Comparison of ENCODE assay signal across 8 cellular contexts in the genomic region with DNA sequence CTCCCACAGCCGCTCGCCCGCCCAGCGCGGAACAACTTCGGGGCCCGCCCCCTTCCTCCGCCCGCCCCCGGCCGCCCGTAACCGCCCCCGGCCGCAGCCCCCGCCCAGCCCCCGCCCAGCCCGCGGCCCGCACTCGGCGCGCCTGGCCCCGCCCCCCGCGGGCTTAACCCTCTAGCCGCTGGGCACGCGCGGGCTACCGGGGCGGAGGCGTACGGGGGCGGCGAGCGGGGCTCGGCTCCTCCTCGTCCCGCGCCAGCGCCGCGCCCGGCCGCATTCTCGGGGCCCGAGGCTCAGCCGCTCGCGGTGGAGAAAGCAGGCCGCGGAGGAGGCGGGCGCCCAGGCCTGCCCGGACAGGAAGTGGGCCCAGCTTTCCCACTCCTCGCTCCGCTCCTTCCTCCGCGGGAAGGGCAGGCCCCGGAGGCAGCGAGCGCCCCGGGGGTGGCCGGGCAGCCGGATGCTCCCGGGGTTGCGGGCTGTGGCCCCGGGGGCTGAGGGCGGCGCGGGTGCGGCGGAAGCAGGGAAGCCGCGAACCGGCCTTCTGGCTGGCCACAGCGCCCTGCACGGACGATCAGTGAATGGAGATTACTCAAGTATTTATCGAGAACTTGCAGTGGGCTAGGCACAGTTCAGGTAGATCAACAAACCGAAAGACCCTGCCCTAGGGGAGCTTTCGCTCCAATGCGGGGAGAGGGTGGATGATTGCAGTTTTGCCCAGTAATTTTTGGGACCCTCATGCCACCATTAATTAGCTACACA. TPM values are rescaled to one million over a fixed set of nuclear protein-coding genes. Genes with fewer than 3 reads are reported as not detected.
A peak's percentile ranks its signal among the peaks of the same experiment; 100 is the strongest.
DNase-seq lines count a peak whose midpoint lies in the region; ATAC-seq and TF ChIP-seq lines count a peak whose summit lies in the region.

A gene with protein sequence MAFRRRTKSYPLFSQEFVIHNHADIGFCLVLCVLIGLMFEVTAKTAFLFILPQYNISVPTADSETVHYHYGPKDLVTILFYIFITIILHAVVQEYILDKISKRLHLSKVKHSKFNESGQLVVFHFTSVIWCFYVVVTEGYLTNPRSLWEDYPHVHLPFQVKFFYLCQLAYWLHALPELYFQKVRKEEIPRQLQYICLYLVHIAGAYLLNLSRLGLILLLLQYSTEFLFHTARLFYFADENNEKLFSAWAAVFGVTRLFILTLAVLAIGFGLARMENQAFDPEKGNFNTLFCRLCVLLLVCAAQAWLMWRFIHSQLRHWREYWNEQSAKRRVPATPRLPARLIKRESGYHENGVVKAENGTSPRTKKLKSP (minus strand): TSS at position 39 of the 756 bp plus-strand sequence. CDS start 145 bp downstream, outside the sequence.

- H2AFZ ChIP-seq in GM23248, result peak within 1 kb of the TSS; percentile 51

- no peaks in the 10 kb centered on the region for H3K36me3 Mint-ChIP-seq in activated naive CD8-positive, alpha-beta T cell treated with anti-CD3 and anti-CD28 coated beads, Interleukin-2, amount 50 U/mL, for 24 hours (ENCODE audit: low read depth)
- H3K36me3 Mint-ChIP-seq in type B pancreatic cell, result peaks cover 7% of the 10 kb centered on the region

- intact Hi-C loops in cardiac septum (cut with DNase I), result loop anchor here (1.0 to 10.0 kb wide), 5 partner anchors 18 to 292 kb away; partner anchors contain the start of genes EFHC1 and MCM3
- intact Hi-C loops in posterior vena cava (cut with DNase I), result loop anchor here (2.0 to 10.0 kb wide), 4 partner anchors 64 to 1122 kb away; partner anchors contain the start of gene EFHC1 (in 1 of the 2)

- peak within 1 kb of the TSS; percentile 92 for H3K4me3 ChIP-seq in GM23248

- H4K20me1 ChIP-seq in GM23248 (ENCODE audit: insufficient read depth), result no peaks in the 10 kb centered on the region

- peak; percentile 53 for ATAC-seq in activated naive CD8-positive, alpha-beta T cell treated with anti-CD3 and anti-CD28 coated beads, Interleukin-2, amount 50 U/mL, for 24 hours

- H3K27me3 ChIP-seq in GM23248 (replicated peaks; ENCODE audit: insufficient read depth), result no peaks in the 10 kb centered on the region

- H3K9me3 Mint-ChIP-seq in activated naive CD8-positive, alpha-beta T cell treated with anti-CD3 and anti-CD28 coated beads, Interleukin-2, amount 50 U/mL, for 24 hours, result no peaks in the 10 kb centered on the region
- H3K9me3 Mint-ChIP-seq in type B pancreatic cell, result no peaks in the 10 kb centered on the region

- peak within 1 kb of the TSS; percentile 96 for H3K4me2 ChIP-seq in GM23248 (ENCODE audit: unreplicated experiment)

- WGBS in GM23248 (ENCODE audit: low coverage in 1 of 2, low lambda C conversion rate in 2 of 2, missing lambda C conversion rate in 2 of 2), 2 experiments, result 1 to 2% methylated on average over 39 to 58 of the region's 84 CpGs

- peaks cover 40% of the 10 kb centered on the region for H3F3A ChIP-seq in GM23248 (ENCODE audit: insufficient read depth)

- in situ Hi-C loops in GM23248 (cut with MboI), result no loop called here

- H3K9me3 ChIP-seq in ES-I3 (ENCODE audit: control insufficient read depth, insufficient read depth, low read length) (no peaks in the 10 kb centered on the region), GM23248 (ENCODE audit: low read depth) (no peaks in the 10 kb centered on the region)

- H3K9ac ChIP-seq in ES-I3 (ENCODE audit: low read depth, low read length) (peak within 1 kb of the TSS; percentile 92), GM23248 (peak within 1 kb of the TSS; percentile 98)

- peak; percentile 36 for TF ChIP-seq CTCF in type B pancreatic cell (conservative IDR thresholded peaks at IDR 0.05)

- H3K4me1 Mint-ChIP-seq in activated naive CD8-positive, alpha-beta T cell treated with anti-CD3 and anti-CD28 coated beads, Interleukin-2, amount 50 U/mL, for 24 hours, result peaks cover 40% of the 10 kb centered on the region
- peaks cover 39% of the 10 kb centered on the region for H3K4me1 Mint-ChIP-seq in type B pancreatic cell (ENCODE audit: unreplicated experiment)

- H3K27ac Mint-ChIP-seq in activated naive CD8-positive, alpha-beta T cell treated with anti-CD3 and anti-CD28 coated beads, Interleukin-2, amount 50 U/mL, for 24 hours, result peak within 1 kb of the TSS; percentile 74
- H3K27ac Mint-ChIP-seq in type B pancreatic cell, result peak within 1 kb of the TSS; percentile 93

- H3K9me2 ChIP-seq in GM23248 (ENCODE audit: insufficient read depth), result no peaks in the 10 kb centered on the region

- no peaks in the 10 kb centered on the region for H3K27me3 Mint-ChIP-seq in activated naive CD8-positive, alpha-beta T cell treated with anti-CD3 and anti-CD28 coated beads, Interleukin-2, amount 50 U/mL, for 24 hours
- H3K27me3 Mint-ChIP-seq in type B pancreatic cell, result no peaks in the 10 kb centered on the region

- peaks cover 58% of the 10 kb centered on the region for H3K79me2 ChIP-seq in GM23248 (ENCODE audit: insufficient read depth)

- DNase-seq in GM23248 (peak; percentile 90), Kasumi-1 (lab: John Stamatoyannopoulos, UW) (peak; percentile 36 to 48), SW 1271 (lab: John Stamatoyannopoulos, UW) (peak; percentile 53 to 79), cardiac septum (ENCODE audit: low spot score) (peak; percentile 93), posterior vena cava (ENCODE audit: low spot score) (peak; percentile 92), type B pancreatic cell (ENCODE audit: extremely low spot score, unreplicated experiment) (peak; percentile 90)
- peak; percentile 71 for DNase-seq in activated naive CD8-positive, alpha-beta T cell treated with anti-CD3 and anti-CD28 coated beads, Interleukin-2, amount 50 U/mL, for 24 hours

- H3K36me3 ChIP-seq in ES-I3 (ENCODE audit: insufficient read depth, low read length) (no peaks in the 10 kb centered on the region), GM23248 (ENCODE audit: low read depth) (no peaks in the 10 kb centered on the region)

- peak within 1 kb of the TSS; percentile 93 for H3K27ac ChIP-seq in GM23248

- H3K4me1 ChIP-seq in ES-I3 (ENCODE audit: insufficient read depth, low read length), result peaks cover 35% of the 10 kb centered on the region
- peaks cover 28% of the 10 kb centered on the region for H3K4me1 ChIP-seq in GM23248 (ENCODE audit: insufficient read depth)

- H3K4me3 Mint-ChIP-seq in activated naive CD8-positive, alpha-beta T cell treated with anti-CD3 and anti-CD28 coated beads, Interleukin-2, amount 50 U/mL, for 24 hours, result peak within 1 kb of the TSS; percentile 73
- peak within 1 kb of the TSS; percentile 93 for H3K4me3 Mint-ChIP-seq in type B pancreatic cell

RNA-seq across cellular contexts. Expression of the gene that starts here (rescaled TPM):
- total RNA-seq in GM23248 (2014; rRNA removed; shearing (Covaris generic)), result 174 and 182 TPM in 2 replicates
- 141 and 145 TPM in 2 replicates for polyA plus RNA-seq in GM23248 (2016; fragmentation: Nextera tagmentation; extraction: Ambion mirVana)
- total RNA-seq in cardiac septum (10.3 TPM), posterior vena cava (10 to 100 TPM; 40.8 to 46.9 TPM), type B pancreatic cell (ENCODE audit: low replicate concordance) (17.3 and 23.0 TPM in 2 replicates)

Comparison
In these comparisons a context has a peak if more than half of its experiments do, and no peak if none do; other contexts are left out.
1. Peak in every context shown above with its lines: DNase-seq, ATAC-seq, H3K4me3 ChIP-seq and H3K27ac ChIP-seq.
2. DNase-seq: peak in every context shown above with its lines; median percentile 93 in cardiac septum; 92 in posterior vena cava; 90 in GM23248; 90 in type B pancreatic cell; 71 in activated naive CD8-positive, alpha-beta T cell treated with anti-CD3 and anti-CD28 coated beads, Interleukin-2, amount 50 U/mL, for 24 hours; 66 in SW 1271; 42 in Kasumi-1.